In the genomic region with DNA sequence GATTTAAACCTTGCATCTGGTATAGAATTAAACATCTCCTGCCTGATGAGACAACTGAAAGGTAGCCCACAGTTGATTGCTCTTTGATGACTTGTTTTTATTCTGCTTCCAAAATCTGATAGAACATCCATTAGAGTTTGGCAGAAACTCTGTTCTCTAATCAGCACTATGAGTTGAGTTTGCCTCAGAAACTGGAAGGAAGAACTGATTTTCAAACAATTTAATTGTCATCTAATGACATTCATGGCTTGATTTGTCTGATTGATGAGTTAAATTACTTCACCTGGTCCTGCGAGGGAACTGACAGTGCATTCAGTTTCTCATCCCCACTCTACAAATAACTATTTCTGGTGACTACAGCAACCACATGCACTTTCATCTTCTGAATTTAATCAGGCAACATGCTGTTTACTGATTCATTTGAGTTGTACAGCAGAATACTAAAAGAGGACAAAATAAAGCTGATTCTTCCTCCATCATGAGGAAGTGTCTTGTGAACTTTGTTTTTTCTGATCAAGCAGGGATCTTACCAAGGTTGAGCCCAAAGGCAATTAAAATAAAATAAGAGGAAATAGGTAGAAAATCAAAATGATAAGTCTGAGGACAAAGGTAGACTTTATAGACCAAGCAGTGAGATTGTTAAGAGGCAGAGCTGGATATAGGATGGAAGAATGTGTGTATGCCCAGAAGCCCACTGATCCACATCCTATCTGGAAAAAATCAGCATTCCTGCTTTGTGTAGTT, we compare ENCODE assay signal across 1 cellular context.
TF ChIP-seq lines count a peak whose summit lies in the region.

No MANE protein-coding gene starts in this region.

TF ChIP-seq in GM12878, 131 proteins besides CTCF, POLR2A, EP300 and RAD21 (continued from another document and continues in another):
- TF ChIP-seq SKIL (IDR thresholded peaks at IDR 0.05; ENCODE audit: low read depth, poor library complexity, severe bottlenecking), result no peak
- TF ChIP-seq NBN (IDR thresholded peaks at IDR 0.05), result no peak
- 0 out of 2 replicates have a peak, but pooled peaks have one; percentile 10 for TF ChIP-seq MTA2 (IDR thresholded peaks at IDR 0.05; ENCODE audit: low read depth)
- no peak for TF ChIP-seq CHD1 (IDR thresholded peaks at IDR 0.05; ENCODE audit: low read depth, low read length)
- no peak for TF ChIP-seq TAF1 (IDR thresholded peaks at IDR 0.05; ENCODE audit: borderline replicate concordance, low read depth, low read length)
- TF ChIP-seq IKZF2 (IDR thresholded peaks at IDR 0.05), result no peak
- TF ChIP-seq DPF2 (IDR thresholded peaks at IDR 0.05), result no peak
- no peak for TF ChIP-seq NFIC (IDR thresholded peaks at IDR 0.05; ENCODE audit: low read depth, low read length)
- no peak for TF ChIP-seq ZNF622 (IDR thresholded peaks at IDR 0.05)
- no peak for TF ChIP-seq RELB (IDR thresholded peaks at IDR 0.05; ENCODE audit: low read depth)
- no peak for TF ChIP-seq TCF3 (IDR thresholded peaks at IDR 0.05; ENCODE audit: borderline replicate concordance, insufficient read depth, low read depth, low read length)
- no peak for TF ChIP-seq RB1 (IDR thresholded peaks at IDR 0.05; ENCODE audit: borderline replicate concordance)
- no peak for TF ChIP-seq BRCA1 (IDR thresholded peaks at IDR 0.05; ENCODE audit: low read depth, low read length)
- no peak for TF ChIP-seq CBFB (IDR thresholded peaks at IDR 0.05; ENCODE audit: low read depth)
- TF ChIP-seq, protein P1, sequence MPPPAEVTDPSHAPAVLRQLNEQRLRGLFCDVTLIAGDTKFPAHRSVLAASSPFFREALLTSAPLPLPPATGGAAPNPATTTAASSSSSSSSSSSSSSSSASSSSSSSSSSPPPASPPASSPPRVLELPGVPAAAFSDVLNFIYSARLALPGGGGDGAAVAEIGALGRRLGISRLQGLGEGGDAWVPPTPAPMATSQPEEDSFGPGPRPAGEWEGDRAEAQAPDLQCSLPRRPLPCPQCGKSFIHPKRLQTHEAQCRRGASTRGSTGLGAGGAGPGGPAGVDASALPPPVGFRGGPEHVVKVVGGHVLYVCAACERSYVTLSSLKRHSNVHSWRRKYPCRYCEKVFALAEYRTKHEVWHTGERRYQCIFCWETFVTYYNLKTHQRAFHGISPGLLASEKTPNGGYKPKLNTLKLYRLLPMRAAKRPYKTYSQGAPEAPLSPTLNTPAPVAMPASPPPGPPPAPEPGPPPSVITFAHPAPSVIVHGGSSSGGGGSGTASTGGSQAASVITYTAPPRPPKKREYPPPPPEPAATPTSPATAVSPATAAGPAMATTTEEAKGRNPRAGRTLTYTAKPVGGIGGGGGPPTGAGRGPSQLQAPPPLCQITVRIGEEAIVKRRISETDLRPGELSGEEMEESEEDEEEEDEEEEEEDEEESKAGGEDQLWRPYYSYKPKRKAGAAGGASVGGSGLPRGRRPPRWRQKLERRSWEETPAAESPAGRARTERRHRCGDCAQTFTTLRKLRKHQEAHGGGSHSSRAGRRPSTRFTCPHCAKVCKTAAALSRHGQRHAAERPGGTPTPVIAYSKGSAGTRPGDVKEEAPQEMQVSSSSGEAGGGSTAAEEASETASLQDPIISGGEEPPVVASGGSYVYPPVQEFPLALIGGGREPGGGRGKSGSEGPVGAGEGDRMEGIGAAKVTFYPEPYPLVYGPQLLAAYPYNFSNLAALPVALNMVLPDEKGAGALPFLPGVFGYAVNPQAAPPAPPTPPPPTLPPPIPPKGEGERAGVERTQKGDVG (CRISPR knock-in tag; IDR thresholded peaks at IDR 0.05), result no peak
- TF ChIP-seq, protein P2, sequence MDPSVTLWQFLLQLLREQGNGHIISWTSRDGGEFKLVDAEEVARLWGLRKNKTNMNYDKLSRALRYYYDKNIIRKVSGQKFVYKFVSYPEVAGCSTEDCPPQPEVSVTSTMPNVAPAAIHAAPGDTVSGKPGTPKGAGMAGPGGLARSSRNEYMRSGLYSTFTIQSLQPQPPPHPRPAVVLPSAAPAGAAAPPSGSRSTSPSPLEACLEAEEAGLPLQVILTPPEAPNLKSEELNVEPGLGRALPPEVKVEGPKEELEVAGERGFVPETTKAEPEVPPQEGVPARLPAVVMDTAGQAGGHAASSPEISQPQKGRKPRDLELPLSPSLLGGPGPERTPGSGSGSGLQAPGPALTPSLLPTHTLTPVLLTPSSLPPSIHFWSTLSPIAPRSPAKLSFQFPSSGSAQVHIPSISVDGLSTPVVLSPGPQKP (IDR thresholded peaks at IDR 0.05; ENCODE audit: low read depth, low read length), result no peak
- TF ChIP-seq CHD2 (IDR thresholded peaks at IDR 0.05; ENCODE audit: borderline replicate concordance, low read depth, low read length), result no peak
- no peak for TF ChIP-seq SREBF1 (IDR thresholded peaks at IDR 0.05; ENCODE audit: low read length)
- no peak for TF ChIP-seq CREM (IDR thresholded peaks at IDR 0.05; ENCODE audit: low read depth)
- TF ChIP-seq, protein P3, sequence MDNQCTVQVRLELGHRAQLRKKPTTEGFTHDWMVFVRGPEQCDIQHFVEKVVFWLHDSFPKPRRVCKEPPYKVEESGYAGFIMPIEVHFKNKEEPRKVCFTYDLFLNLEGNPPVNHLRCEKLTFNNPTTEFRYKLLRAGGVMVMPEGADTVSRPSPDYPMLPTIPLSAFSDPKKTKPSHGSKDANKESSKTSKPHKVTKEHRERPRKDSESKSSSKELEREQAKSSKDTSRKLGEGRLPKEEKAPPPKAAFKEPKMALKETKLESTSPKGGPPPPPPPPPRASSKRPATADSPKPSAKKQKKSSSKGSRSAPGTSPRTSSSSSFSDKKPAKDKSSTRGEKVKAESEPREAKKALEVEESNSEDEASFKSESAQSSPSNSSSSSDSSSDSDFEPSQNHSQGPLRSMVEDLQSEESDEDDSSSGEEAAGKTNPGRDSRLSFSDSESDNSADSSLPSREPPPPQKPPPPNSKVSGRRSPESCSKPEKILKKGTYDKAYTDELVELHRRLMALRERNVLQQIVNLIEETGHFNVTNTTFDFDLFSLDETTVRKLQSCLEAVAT (IDR thresholded peaks at IDR 0.05), result no peak
- TF ChIP-seq JUNB (IDR thresholded peaks at IDR 0.05), result peak; percentile 61
- TF ChIP-seq ZNF384 (IDR thresholded peaks at IDR 0.05; ENCODE audit: borderline replicate concordance, low read depth, low read length), result no peak
- TF ChIP-seq MEF2A (IDR thresholded peaks at IDR 0.05; ENCODE audit: insufficient read depth, low read depth, low read length), result peak; percentile 82
- peak; percentile 31 for TF ChIP-seq MEF2B (IDR thresholded peaks at IDR 0.05; ENCODE audit: partially characterized antibody, poor library complexity, severe bottlenecking)
- TF ChIP-seq HDAC2 (IDR thresholded peaks at IDR 0.05), result no peak
- no peak for TF ChIP-seq ZBED1 (IDR thresholded peaks at IDR 0.05; ENCODE audit: borderline replicate concordance)
- no peak for TF ChIP-seq IRF5 (IDR thresholded peaks at IDR 0.05; ENCODE audit: borderline replicate concordance)
- no peak for TF ChIP-seq EGR1 (IDR thresholded peaks at IDR 0.05; ENCODE audit: borderline replicate concordance in 1 of 2, low read depth in 2 of 2, low read length in 2 of 2)
- no peak for TF ChIP-seq JUND (IDR thresholded peaks at IDR 0.05; ENCODE audit: low read depth, low read length)
- no peak for TF ChIP-seq ASH2L (IDR thresholded peaks at IDR 0.05; ENCODE audit: borderline replicate concordance, low read depth)
- no peak for TF ChIP-seq CBX5 (IDR thresholded peaks at IDR 0.05; ENCODE audit: low read depth)
- TF ChIP-seq NR2F1 (conservative IDR thresholded peaks at IDR 0.05), result no peak
- no peak for TF ChIP-seq LARP7 (IDR thresholded peaks at IDR 0.05)
- TF ChIP-seq FOXM1 (IDR thresholded peaks at IDR 0.05; ENCODE audit: low read depth, low read length), result no peak
- TF ChIP-seq SPI1 (IDR thresholded peaks at IDR 0.05; ENCODE audit: borderline replicate concordance, insufficient read depth, low read depth, low read length), result no peak
- TF ChIP-seq PAX5 (IDR thresholded peaks at IDR 0.05; ENCODE audit: borderline replicate concordance, low read depth, low read length), result no peak
- TF ChIP-seq CREB1 (IDR thresholded peaks at IDR 0.05; ENCODE audit: low read depth), result no peak
- TF ChIP-seq RUNX3 (IDR thresholded peaks at IDR 0.05; ENCODE audit: low read length), result peak; percentile 69
- no peak for TF ChIP-seq CEBPZ (IDR thresholded peaks at IDR 0.05; ENCODE audit: low read depth, low read length)
- TF ChIP-seq, protein P4, sequence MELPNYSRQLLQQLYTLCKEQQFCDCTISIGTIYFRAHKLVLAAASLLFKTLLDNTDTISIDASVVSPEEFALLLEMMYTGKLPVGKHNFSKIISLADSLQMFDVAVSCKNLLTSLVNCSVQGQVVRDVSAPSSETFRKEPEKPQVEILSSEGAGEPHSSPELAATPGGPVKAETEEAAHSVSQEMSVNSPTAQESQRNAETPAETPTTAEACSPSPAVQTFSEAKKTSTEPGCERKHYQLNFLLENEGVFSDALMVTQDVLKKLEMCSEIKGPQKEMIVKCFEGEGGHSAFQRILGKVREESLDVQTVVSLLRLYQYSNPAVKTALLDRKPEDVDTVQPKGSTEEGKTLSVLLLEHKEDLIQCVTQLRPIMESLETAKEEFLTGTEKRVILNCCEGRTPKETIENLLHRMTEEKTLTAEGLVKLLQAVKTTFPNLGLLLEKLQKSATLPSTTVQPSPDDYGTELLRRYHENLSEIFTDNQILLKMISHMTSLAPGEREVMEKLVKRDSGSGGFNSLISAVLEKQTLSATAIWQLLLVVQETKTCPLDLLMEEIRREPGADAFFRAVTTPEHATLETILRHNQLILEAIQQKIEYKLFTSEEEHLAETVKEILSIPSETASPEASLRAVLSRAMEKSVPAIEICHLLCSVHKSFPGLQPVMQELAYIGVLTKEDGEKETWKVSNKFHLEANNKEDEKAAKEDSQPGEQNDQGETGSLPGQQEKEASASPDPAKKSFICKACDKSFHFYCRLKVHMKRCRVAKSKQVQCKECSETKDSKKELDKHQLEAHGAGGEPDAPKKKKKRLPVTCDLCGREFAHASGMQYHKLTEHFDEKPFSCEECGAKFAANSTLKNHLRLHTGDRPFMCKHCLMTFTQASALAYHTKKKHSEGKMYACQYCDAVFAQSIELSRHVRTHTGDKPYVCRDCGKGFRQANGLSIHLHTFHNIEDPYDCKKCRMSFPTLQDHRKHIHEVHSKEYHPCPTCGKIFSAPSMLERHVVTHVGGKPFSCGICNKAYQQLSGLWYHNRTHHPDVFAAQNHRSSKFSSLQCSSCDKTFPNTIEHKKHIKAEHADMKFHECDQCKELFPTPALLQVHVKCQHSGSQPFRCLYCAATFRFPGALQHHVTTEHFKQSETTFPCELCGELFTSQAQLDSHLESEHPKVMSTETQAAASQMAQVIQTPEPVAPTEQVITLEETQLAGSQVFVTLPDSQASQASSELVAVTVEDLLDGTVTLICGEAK (IDR thresholded peaks at IDR 0.05; ENCODE audit: borderline replicate concordance), result no peak
- TF ChIP-seq, protein P5, sequence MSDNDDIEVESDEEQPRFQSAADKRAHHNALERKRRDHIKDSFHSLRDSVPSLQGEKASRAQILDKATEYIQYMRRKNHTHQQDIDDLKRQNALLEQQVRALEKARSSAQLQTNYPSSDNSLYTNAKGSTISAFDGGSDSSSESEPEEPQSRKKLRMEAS (IDR thresholded peaks at IDR 0.05; ENCODE audit: low read depth, low read length), result no peak
